ENCODE assay signal across 1 cellular context in the genomic region with DNA sequence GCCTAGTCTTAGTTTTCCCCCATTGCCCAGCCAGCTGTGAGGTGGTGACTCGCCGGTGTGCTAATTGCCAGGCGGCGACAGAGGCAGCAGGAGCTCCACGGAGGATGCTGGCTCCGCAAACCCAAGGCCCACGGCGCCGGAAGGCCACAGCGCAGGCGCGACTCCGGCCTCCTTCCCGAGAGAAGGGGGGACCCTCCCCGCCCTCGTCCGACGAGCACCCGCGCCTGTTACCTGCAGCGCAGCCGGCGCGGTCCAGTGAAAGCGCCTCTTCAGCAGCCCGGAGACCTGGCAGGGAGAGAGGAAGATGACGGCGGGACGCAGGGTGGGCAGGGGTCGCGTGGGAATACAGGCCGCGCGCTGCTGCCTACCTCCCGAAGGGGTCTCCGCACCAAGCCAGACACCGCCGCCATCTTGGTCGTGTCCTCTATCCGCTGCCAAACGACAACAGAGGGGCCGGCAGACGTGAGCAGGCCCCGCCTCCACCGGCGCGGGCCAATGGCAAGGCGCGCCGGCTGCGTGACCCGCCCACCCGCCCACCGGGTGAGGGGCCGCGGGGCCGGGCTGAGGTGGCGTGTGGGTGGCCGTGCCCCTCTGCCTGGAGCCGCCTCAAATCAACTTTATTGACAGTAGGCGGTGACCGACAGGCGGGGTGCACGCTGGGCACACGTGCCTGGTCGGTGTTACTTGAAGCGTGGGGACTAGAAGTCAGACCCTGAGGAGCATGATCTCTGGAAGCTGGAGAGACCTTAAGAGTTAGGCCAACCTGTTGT.
TF ChIP-seq lines count a peak whose summit lies in the region.

A gene (minus strand): TSS at position 433 of the 770 bp plus-strand sequence. CDS start 23 bp downstream, at position 410.

TF ChIP-seq in GM12878, 131 proteins besides CTCF, POLR2A, EP300 and RAD21 (continued from another document and continues in another):
- TF ChIP-seq POU2F2 (IDR thresholded peaks at IDR 0.05; ENCODE audit: borderline replicate concordance, low read depth, low read length) (peak; percentile 16; the same call in 2 of the 3 replicates), TAF1 (IDR thresholded peaks at IDR 0.05; ENCODE audit: borderline replicate concordance, low read depth, low read length) (0 out of 2 replicates have a peak, but pooled peaks have one; percentile 40), RAD51 (IDR thresholded peaks at IDR 0.05) (peak; percentile 45; the same call in 1 of the 2 replicates), RB1 (IDR thresholded peaks at IDR 0.05; ENCODE audit: borderline replicate concordance) (peak; percentile 62; the same call in 1 of the 2 replicates), SPI1 (IDR thresholded peaks at IDR 0.05; ENCODE audit: borderline replicate concordance, insufficient read depth, low read depth, low read length) (no peak), ZNF622 (IDR thresholded peaks at IDR 0.05) (no peak), GATAD2B (conservative IDR thresholded peaks at IDR 0.05; ENCODE audit: low read depth) (peak; percentile 91), NR2F1 (conservative IDR thresholded peaks at IDR 0.05) (0 out of 2 replicates have a peak, but pooled peaks have one; percentile 30), YBX1 (IDR thresholded peaks at IDR 0.05) (no peak), KDM1A (IDR thresholded peaks at IDR 0.05; ENCODE audit: borderline replicate concordance) (no peak), IKZF1 (conservative IDR thresholded peaks at IDR 0.05) (peak; percentile 80; the same call in 1 of the 2 replicates), MYB (IDR thresholded peaks at IDR 0.05; ENCODE audit: borderline replicate concordance, low read depth, low read length) (no peak), BHLHE40 (IDR thresholded peaks at IDR 0.05; ENCODE audit: borderline replicate concordance in 1 of 2, low read depth in 2 of 2, low read length in 1 of 2) (peak; percentile 97 to 98), ZNF24 (IDR thresholded peaks at IDR 0.05) (no peak), POLR2AphosphoS5 (IDR thresholded peaks at IDR 0.05; ENCODE audit: low read length) (peak; percentile 83), BACH1 (IDR thresholded peaks at IDR 0.05; ENCODE audit: borderline replicate concordance) (peak; percentile 61; the same call in 1 of the 2 replicates), NFYA (IDR thresholded peaks at IDR 0.05; ENCODE audit: borderline replicate concordance, low read depth, low read length) (no peak), IRF4 (IDR thresholded peaks at IDR 0.05; ENCODE audit: low read depth, low read length) (no peak), YY1 (IDR thresholded peaks at IDR 0.05; ENCODE audit: low read depth, low read length) (peak; percentile 97), SIX5 (IDR thresholded peaks at IDR 0.05; ENCODE audit: low read depth, low read length, severe bottlenecking) (no peak), NRF1 (conservative IDR thresholded peaks at IDR 0.05; ENCODE audit: low read depth, low read length) (peak; percentile 63), DPF2 (IDR thresholded peaks at IDR 0.05) (peak; percentile 76; the same call in 1 of the 2 replicates), RUNX3 (IDR thresholded peaks at IDR 0.05; ENCODE audit: low read length) (0 out of 2 replicates have a peak, but pooled peaks have one; percentile 28), ZNF207 (IDR thresholded peaks at IDR 0.05; ENCODE audit: borderline replicate concordance) (no peak), NBN (IDR thresholded peaks at IDR 0.05) (peak; percentile 86), CREB1 (IDR thresholded peaks at IDR 0.05; ENCODE audit: low read depth) (peak; percentile 53; the same call in 1 of the 2 replicates), PML (IDR thresholded peaks at IDR 0.05; ENCODE audit: low read length) (0 out of 2 replicates have a peak, but pooled peaks have one; percentile 76), SMAD5 (IDR thresholded peaks at IDR 0.05; ENCODE audit: low read depth) (0 out of 2 replicates have a peak, but pooled peaks have one; percentile 50), ATF7 (IDR thresholded peaks at IDR 0.05; ENCODE audit: low read depth) (no peak), CHD2 (IDR thresholded peaks at IDR 0.05; ENCODE audit: borderline replicate concordance, low read depth, low read length) (0 out of 2 replicates have a peak, but pooled peaks have one; percentile 24), STAT1 (conservative IDR thresholded peaks at IDR 0.05) (peak; percentile 53; the same call in 1 of the 2 replicates), FOXK2 (IDR thresholded peaks at IDR 0.05) (peak; percentile 68), SP1 (IDR thresholded peaks at IDR 0.05; ENCODE audit: low read depth, low read length) (peak; percentile 72)
- TF ChIP-seq, protein P1, sequence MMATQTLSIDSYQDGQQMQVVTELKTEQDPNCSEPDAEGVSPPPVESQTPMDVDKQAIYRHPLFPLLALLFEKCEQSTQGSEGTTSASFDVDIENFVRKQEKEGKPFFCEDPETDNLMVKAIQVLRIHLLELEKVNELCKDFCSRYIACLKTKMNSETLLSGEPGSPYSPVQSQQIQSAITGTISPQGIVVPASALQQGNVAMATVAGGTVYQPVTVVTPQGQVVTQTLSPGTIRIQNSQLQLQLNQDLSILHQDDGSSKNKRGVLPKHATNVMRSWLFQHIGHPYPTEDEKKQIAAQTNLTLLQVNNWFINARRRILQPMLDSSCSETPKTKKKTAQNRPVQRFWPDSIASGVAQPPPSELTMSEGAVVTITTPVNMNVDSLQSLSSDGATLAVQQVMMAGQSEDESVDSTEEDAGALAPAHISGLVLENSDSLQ (IDR thresholded peaks at IDR 0.05), result peak; percentile 91
- TF ChIP-seq, protein P2, sequence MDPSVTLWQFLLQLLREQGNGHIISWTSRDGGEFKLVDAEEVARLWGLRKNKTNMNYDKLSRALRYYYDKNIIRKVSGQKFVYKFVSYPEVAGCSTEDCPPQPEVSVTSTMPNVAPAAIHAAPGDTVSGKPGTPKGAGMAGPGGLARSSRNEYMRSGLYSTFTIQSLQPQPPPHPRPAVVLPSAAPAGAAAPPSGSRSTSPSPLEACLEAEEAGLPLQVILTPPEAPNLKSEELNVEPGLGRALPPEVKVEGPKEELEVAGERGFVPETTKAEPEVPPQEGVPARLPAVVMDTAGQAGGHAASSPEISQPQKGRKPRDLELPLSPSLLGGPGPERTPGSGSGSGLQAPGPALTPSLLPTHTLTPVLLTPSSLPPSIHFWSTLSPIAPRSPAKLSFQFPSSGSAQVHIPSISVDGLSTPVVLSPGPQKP (IDR thresholded peaks at IDR 0.05; ENCODE audit: low read depth, low read length), result peak; percentile 33; the same call in 1 of the 2 replicates
- TF ChIP-seq, protein P3, sequence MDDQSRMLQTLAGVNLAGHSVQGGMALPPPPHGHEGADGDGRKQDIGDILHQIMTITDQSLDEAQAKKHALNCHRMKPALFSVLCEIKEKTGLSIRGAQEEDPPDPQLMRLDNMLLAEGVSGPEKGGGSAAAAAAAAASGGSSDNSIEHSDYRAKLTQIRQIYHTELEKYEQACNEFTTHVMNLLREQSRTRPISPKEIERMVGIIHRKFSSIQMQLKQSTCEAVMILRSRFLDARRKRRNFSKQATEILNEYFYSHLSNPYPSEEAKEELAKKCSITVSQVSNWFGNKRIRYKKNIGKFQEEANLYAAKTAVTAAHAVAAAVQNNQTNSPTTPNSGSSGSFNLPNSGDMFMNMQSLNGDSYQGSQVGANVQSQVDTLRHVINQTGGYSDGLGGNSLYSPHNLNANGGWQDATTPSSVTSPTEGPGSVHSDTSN (IDR thresholded peaks at IDR 0.05; ENCODE audit: insufficient replicate concordance, low read depth, low read length), result peak; percentile 64
- TF ChIP-seq, protein P4, sequence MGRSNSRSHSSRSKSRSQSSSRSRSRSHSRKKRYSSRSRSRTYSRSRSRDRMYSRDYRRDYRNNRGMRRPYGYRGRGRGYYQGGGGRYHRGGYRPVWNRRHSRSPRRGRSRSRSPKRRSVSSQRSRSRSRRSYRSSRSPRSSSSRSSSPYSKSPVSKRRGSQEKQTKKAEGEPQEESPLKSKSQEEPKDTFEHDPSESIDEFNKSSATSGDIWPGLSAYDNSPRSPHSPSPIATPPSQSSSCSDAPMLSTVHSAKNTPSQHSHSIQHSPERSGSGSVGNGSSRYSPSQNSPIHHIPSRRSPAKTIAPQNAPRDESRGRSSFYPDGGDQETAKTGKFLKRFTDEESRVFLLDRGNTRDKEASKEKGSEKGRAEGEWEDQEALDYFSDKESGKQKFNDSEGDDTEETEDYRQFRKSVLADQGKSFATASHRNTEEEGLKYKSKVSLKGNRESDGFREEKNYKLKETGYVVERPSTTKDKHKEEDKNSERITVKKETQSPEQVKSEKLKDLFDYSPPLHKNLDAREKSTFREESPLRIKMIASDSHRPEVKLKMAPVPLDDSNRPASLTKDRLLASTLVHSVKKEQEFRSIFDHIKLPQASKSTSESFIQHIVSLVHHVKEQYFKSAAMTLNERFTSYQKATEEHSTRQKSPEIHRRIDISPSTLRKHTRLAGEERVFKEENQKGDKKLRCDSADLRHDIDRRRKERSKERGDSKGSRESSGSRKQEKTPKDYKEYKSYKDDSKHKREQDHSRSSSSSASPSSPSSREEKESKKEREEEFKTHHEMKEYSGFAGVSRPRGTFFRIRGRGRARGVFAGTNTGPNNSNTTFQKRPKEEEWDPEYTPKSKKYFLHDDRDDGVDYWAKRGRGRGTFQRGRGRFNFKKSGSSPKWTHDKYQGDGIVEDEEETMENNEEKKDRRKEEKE (IDR thresholded peaks at IDR 0.05), result no peak
- TF ChIP-seq, protein P5, sequence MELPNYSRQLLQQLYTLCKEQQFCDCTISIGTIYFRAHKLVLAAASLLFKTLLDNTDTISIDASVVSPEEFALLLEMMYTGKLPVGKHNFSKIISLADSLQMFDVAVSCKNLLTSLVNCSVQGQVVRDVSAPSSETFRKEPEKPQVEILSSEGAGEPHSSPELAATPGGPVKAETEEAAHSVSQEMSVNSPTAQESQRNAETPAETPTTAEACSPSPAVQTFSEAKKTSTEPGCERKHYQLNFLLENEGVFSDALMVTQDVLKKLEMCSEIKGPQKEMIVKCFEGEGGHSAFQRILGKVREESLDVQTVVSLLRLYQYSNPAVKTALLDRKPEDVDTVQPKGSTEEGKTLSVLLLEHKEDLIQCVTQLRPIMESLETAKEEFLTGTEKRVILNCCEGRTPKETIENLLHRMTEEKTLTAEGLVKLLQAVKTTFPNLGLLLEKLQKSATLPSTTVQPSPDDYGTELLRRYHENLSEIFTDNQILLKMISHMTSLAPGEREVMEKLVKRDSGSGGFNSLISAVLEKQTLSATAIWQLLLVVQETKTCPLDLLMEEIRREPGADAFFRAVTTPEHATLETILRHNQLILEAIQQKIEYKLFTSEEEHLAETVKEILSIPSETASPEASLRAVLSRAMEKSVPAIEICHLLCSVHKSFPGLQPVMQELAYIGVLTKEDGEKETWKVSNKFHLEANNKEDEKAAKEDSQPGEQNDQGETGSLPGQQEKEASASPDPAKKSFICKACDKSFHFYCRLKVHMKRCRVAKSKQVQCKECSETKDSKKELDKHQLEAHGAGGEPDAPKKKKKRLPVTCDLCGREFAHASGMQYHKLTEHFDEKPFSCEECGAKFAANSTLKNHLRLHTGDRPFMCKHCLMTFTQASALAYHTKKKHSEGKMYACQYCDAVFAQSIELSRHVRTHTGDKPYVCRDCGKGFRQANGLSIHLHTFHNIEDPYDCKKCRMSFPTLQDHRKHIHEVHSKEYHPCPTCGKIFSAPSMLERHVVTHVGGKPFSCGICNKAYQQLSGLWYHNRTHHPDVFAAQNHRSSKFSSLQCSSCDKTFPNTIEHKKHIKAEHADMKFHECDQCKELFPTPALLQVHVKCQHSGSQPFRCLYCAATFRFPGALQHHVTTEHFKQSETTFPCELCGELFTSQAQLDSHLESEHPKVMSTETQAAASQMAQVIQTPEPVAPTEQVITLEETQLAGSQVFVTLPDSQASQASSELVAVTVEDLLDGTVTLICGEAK (IDR thresholded peaks at IDR 0.05; ENCODE audit: borderline replicate concordance), result peak; percentile 94
- TF ChIP-seq, protein P6, sequence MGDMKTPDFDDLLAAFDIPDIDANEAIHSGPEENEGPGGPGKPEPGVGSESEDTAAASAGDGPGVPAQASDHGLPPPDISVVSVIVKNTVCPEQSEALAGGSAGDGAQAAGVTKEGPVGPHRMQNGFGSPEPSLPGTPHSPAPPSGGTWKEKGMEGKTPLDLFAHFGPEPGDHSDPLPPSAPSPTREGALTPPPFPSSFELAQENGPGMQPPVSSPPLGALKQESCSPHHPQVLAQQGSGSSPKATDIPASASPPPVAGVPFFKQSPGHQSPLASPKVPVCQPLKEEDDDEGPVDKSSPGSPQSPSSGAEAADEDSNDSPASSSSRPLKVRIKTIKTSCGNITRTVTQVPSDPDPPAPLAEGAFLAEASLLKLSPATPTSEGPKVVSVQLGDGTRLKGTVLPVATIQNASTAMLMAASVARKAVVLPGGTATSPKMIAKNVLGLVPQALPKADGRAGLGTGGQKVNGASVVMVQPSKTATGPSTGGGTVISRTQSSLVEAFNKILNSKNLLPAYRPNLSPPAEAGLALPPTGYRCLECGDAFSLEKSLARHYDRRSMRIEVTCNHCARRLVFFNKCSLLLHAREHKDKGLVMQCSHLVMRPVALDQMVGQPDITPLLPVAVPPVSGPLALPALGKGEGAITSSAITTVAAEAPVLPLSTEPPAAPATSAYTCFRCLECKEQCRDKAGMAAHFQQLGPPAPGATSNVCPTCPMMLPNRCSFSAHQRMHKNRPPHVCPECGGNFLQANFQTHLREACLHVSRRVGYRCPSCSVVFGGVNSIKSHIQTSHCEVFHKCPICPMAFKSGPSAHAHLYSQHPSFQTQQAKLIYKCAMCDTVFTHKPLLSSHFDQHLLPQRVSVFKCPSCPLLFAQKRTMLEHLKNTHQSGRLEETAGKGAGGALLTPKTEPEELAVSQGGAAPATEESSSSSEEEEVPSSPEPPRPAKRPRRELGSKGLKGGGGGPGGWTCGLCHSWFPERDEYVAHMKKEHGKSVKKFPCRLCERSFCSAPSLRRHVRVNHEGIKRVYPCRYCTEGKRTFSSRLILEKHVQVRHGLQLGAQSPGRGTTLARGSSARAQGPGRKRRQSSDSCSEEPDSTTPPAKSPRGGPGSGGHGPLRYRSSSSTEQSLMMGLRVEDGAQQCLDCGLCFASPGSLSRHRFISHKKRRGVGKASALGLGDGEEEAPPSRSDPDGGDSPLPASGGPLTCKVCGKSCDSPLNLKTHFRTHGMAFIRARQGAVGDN (IDR thresholded peaks at IDR 0.05), result peak; percentile 79
- TF ChIP-seq, protein P7, sequence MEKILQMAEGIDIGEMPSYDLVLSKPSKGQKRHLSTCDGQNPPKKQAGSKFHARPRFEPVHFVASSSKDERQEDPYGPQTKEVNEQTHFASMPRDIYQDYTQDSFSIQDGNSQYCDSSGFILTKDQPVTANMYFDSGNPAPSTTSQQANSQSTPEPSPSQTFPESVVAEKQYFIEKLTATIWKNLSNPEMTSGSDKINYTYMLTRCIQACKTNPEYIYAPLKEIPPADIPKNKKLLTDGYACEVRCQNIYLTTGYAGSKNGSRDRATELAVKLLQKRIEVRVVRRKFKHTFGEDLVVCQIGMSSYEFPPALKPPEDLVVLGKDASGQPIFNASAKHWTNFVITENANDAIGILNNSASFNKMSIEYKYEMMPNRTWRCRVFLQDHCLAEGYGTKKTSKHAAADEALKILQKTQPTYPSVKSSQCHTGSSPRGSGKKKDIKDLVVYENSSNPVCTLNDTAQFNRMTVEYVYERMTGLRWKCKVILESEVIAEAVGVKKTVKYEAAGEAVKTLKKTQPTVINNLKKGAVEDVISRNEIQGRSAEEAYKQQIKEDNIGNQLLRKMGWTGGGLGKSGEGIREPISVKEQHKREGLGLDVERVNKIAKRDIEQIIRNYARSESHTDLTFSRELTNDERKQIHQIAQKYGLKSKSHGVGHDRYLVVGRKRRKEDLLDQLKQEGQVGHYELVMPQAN (conservative IDR thresholded peaks at IDR 0.05), result peak; percentile 81
